ENCODE assay signal across 14 cellular contexts in the genomic region with DNA sequence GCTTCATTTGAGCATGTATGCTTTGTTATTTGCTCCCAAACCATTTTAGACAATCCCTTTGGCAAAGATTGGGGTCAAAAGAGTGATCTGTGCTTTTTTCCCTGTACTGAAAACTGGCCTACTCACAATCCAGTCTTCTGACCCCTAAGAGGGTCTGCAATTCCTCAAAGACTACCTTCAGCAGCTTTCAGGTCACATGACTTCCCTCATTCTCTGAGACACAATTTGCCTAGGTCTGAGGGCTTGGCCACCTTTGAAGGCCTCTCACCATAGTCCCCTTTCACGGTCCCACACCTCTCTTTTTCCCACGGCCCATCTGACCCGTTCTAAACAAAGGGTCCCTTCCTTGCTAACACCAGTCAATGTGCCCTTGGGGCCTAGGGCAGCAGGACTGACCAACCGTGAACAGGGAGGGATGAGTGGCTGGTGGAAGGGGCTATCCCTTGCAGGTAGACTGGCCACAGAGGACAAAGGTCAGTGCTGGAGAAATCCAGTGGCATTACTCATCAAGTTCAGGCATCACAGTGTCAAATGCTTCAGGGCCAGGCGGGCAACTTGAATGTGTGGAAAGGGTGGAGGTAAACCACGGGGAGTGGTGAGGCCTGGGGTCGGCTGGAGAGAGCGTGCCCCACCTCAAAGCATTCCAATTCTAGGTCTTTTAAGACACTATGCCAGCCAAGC. TPM values are rescaled to one million over a fixed set of nuclear protein-coding genes. Genes with fewer than 3 reads are reported as not detected.
DNase-seq lines count a peak whose midpoint lies in the region; ATAC-seq and TF ChIP-seq lines count a peak whose summit lies in the region.
"Had no signal": no experiment of that assay in that cellular context is flagged by ENCODE, and none has a peak within 500 bp of the region (broad histone marks: within the 10 kb centered on the region; RNA-seq: fewer than 3 reads in every experiment).

No MANE protein-coding gene starts in this region.

- TF ChIP-seq CTCF in coronary artery (IDR thresholded peaks at IDR 0.05) (no peak), nephron (IDR thresholded peaks at IDR 0.05; ENCODE audit: unreplicated experiment in 3 of 3) (no peak)

- peaks cover 7% of the 10 kb centered on the region for H3K4me1 Mint-ChIP-seq in nephron
- peaks cover 4% of the 10 kb centered on the region for H3K4me1 Mint-ChIP-seq in stimulated activated effector memory CD8-positive, alpha-beta T cell treated with anti-CD3 and anti-CD28 coated beads, Interleukin-12 subunit alpha, Interleukin-12 subunit beta, amount 100 ng/mL, for 72 hours

- no peak for ATAC-seq in GM19324 (IDR thresholded peaks at IDR 0.05; ENCODE audit: low FRiP score, unreplicated experiment)
- no peak for ATAC-seq in stimulated activated effector memory CD8-positive, alpha-beta T cell treated with anti-CD3 and anti-CD28 coated beads, Interleukin-12 subunit alpha, Interleukin-12 subunit beta, amount 100 ng/mL, for 72 hours

- H3K27me3 Mint-ChIP-seq in nephron (ENCODE audit: low read depth): no peaks in the 10 kb centered on the region
- H3K27me3 Mint-ChIP-seq: activated T-cell treated with anti-CD3 and anti-CD28 coated beads, Interleukin-2, amount 50 U/mL, for 24 hours had no signal

- in situ Hi-C loops in Caki2 (cut with HindIII; ENCODE audit: low pct_unique_long_range_greater_than_20kb, low sequenced_read_pairs): no loop called here

- peaks cover 48% of the 10 kb centered on the region for H3K36me3 Mint-ChIP-seq in nephron (ENCODE audit: low read depth)
- no peaks in the 10 kb centered on the region for H3K36me3 Mint-ChIP-seq in stimulated activated effector memory CD8-positive, alpha-beta T cell treated with anti-CD3 and anti-CD28 coated beads, Interleukin-12 subunit alpha, Interleukin-12 subunit beta, amount 100 ng/mL, for 72 hours

- peak overlapping the region; percentile 79 to 95 for H3K27ac ChIP-seq in coronary artery
- H3K27ac ChIP-seq: SK-N-MC had no signal

- peak overlapping the region; percentile 10 for H3K4me3 ChIP-seq in coronary artery
- H3K4me3 ChIP-seq: SK-N-MC, skin epidermis, uterus had no signal

- peak overlapping the region; percentile 48 to 94 (median 50) for H3K27ac Mint-ChIP-seq in nephron
- H3K27ac Mint-ChIP-seq in stimulated activated effector memory CD8-positive, alpha-beta T cell treated with anti-CD3 and anti-CD28 coated beads, Interleukin-12 subunit alpha, Interleukin-12 subunit beta, amount 100 ng/mL, for 72 hours: no peak overlapping the region
- H3K27ac Mint-ChIP-seq: activated T-cell treated with anti-CD3 and anti-CD28 coated beads, Interleukin-2, amount 50 U/mL, for 24 hours had no signal

- H3K4me3 Mint-ChIP-seq in nephron: no peak overlapping the region
- no peak overlapping the region for H3K4me3 Mint-ChIP-seq in stimulated activated effector memory CD8-positive, alpha-beta T cell treated with anti-CD3 and anti-CD28 coated beads, Interleukin-12 subunit alpha, Interleukin-12 subunit beta, amount 100 ng/mL, for 72 hours
- H3K4me3 Mint-ChIP-seq: activated T-cell treated with anti-CD3 and anti-CD28 coated beads, Interleukin-2, amount 50 U/mL, for 24 hours had no signal

- DNase-seq in Caki2 (ENCODE audit: low read depth) (peak; percentile 97), LHCN-M2 (ENCODE audit: low read depth) (peak; percentile 27), coronary artery (ENCODE audit: low spot score) (no peak), C1 segment of cervical spinal cord (lab: John Stamatoyannopoulos, UW) (no peak), DMS153 treated with DMSO at 0.1 percent for 48 hours (lab: John Stamatoyannopoulos, UW; ENCODE audit: unreplicated experiment) (no peak)
- DNase-seq in stimulated activated effector memory CD8-positive, alpha-beta T cell treated with anti-CD3 and anti-CD28 coated beads, Interleukin-12 subunit alpha, Interleukin-12 subunit beta, amount 100 ng/mL, for 72 hours (ENCODE audit: low spot score in 2 of 2): no peak
- DNase-seq: activated T-cell treated with anti-CD3 and anti-CD28 coated beads, Interleukin-2, amount 50 U/mL, for 24 hours; NCI-H1048; NCI-H524 treated with DMSO at 0.1 percent for 48 hours; uterus had no signal

- H3K9me3 Mint-ChIP-seq in nephron: no peaks in the 10 kb centered on the region
- no peaks in the 10 kb centered on the region for H3K9me3 Mint-ChIP-seq in stimulated activated effector memory CD8-positive, alpha-beta T cell treated with anti-CD3 and anti-CD28 coated beads, Interleukin-12 subunit alpha, Interleukin-12 subunit beta, amount 100 ng/mL, for 72 hours
- H3K9me3 Mint-ChIP-seq: activated T-cell treated with anti-CD3 and anti-CD28 coated beads, Interleukin-2, amount 50 U/mL, for 24 hours had no signal

RNA-seq across cellular contexts. Expression of gene RASL12, which starts 10.8 kb away (rescaled TPM):
- not detected in 2 replicates for total RNA-seq in Caki2 (2014; rRNA removed; shearing (Covaris generic); ENCODE audit: low replicate concordance)
- total RNA-seq in LHCN-M2 (2014; rRNA removed): not detected in 2 replicates
- polyA plus RNA-seq in LHCN-M2 (2012): not detected

RNA-seq across cellular contexts. Expression of gene SLC51B, which starts 11.8 kb away (rescaled TPM):
- total RNA-seq in Caki2 (2014; rRNA removed; shearing (Covaris generic); ENCODE audit: low replicate concordance): not detected in 2 replicates
- 0.23 TPM in 1 of 2 replicates, not detected in the other for total RNA-seq in LHCN-M2 (2014; rRNA removed)
- not detected for polyA plus RNA-seq in LHCN-M2 (2012)
- total RNA-seq: uterus had no signal

RNA-seq across cellular contexts. Expression of gene KBTBD13, which starts 19.5 kb away (rescaled TPM):
- not detected in 2 replicates for total RNA-seq in Caki2 (2014; rRNA removed; shearing (Covaris generic); ENCODE audit: low replicate concordance)
- total RNA-seq in LHCN-M2 (2014; rRNA removed): not detected in 2 replicates
- polyA plus RNA-seq in LHCN-M2 (2012): not detected

RNA-seq across cellular contexts. Expression of gene MTFMT, which starts 27.6 kb away (rescaled TPM):
- total RNA-seq in Caki2 (2014; rRNA removed; shearing (Covaris generic); ENCODE audit: low replicate concordance): 23.6 and 28.2 TPM in 2 replicates
- total RNA-seq in LHCN-M2 (2014; rRNA removed): 28.7 and 36.5 TPM in 2 replicates
- 9.3 TPM for polyA plus RNA-seq in LHCN-M2 (2012)

RNA-seq across cellular contexts. Expression of gene UBAP1L, which starts 58.0 kb away (rescaled TPM):
- not detected in 2 replicates for total RNA-seq in Caki2 (2014; rRNA removed; shearing (Covaris generic); ENCODE audit: low replicate concordance)
- 0.38 and 0.69 TPM in 2 replicates for total RNA-seq in LHCN-M2 (2014; rRNA removed)
- polyA plus RNA-seq in LHCN-M2 (2012): 0.19 TPM

Comparison
In these comparisons a context has a peak if more than half of its experiments do, and no peak if none do; other contexts are left out.
1. DNase-seq: peak in Caki2 (single experiment) and LHCN-M2 (single experiment); none in coronary artery (single experiment), C1 segment of cervical spinal cord (0 of 14), DMS153 treated with DMSO at 0.1 percent for 48 hours (single experiment) and stimulated activated effector memory CD8-positive, alpha-beta T cell treated with anti-CD3 and anti-CD28 coated beads, Interleukin-12 subunit alpha, Interleukin-12 subunit beta, amount 100 ng/mL, for 72 hours (0 of 2).